1 cellular context compared by ENCODE assay signal in genomic region chr4:124526760-124527159, GRCh38.
TF ChIP-seq lines count a peak whose summit lies in the region.

No MANE protein-coding gene starts in this region.

TF ChIP-seq in HepG2, 621 proteins besides CTCF, POLR2A, EP300 and RAD21 (continued from another document and continues in another):
- no peak for TF ChIP-seq HOXA7 (CRISPR knock-in tag; IDR thresholded peaks at IDR 0.05)
- TF ChIP-seq ZHX2 (IDR thresholded peaks at IDR 0.05; ENCODE audit: low read depth) = no peak
- no peak for TF ChIP-seq ZHX2 (CRISPR knock-in tag; IDR thresholded peaks at IDR 0.05; ENCODE audit: borderline replicate concordance)
- TF ChIP-seq LBX2 (CRISPR knock-in tag; IDR thresholded peaks at IDR 0.05; ENCODE audit: borderline replicate concordance) = no peak
- TF ChIP-seq NFIC (IDR thresholded peaks at IDR 0.05; ENCODE audit: low read length) = peak; percentile 90
- no peak for TF ChIP-seq ZNF253 (CRISPR knock-in tag; IDR thresholded peaks at IDR 0.05; ENCODE audit: borderline replicate concordance)
- no peak for TF ChIP-seq PCBP1 (IDR thresholded peaks at IDR 0.05; ENCODE audit: borderline replicate concordance, low read depth, low read length)
- TF ChIP-seq FOXM1 (CRISPR knock-in tag; IDR thresholded peaks at IDR 0.05) = no peak
- TF ChIP-seq DPF2 (CRISPR knock-in tag; IDR thresholded peaks at IDR 0.05; ENCODE audit: borderline replicate concordance, low read depth) = peak; percentile 67; the same call in 1 of the 2 replicates
- TF ChIP-seq NRL (CRISPR knock-in tag; IDR thresholded peaks at IDR 0.05; ENCODE audit: borderline replicate concordance) = no peak
- no peak for TF ChIP-seq ZNF563 (CRISPR knock-in tag; IDR thresholded peaks at IDR 0.05)
- TF ChIP-seq ZFAT (CRISPR knock-in tag; conservative IDR thresholded peaks at IDR 0.05) = no peak
- TF ChIP-seq RERE (CRISPR knock-in tag; IDR thresholded peaks at IDR 0.05; ENCODE audit: low read depth) = 0 out of 2 replicates have a peak, but pooled peaks have one; percentile 24
- no peak for TF ChIP-seq PRDM15 (CRISPR knock-in tag; IDR thresholded peaks at IDR 0.05)
- peak; percentile 41; the same call in 1 of the 2 replicates for TF ChIP-seq ELF1 (CRISPR knock-in tag; IDR thresholded peaks at IDR 0.05)
- TF ChIP-seq KIAA2018 (CRISPR knock-in tag; IDR thresholded peaks at IDR 0.05; ENCODE audit: borderline replicate concordance) = no peak
- TF ChIP-seq NBN (conservative IDR thresholded peaks at IDR 0.05) = no peak
- no peak for TF ChIP-seq ZNF468 (CRISPR knock-in tag; IDR thresholded peaks at IDR 0.05)
- peak; percentile 86 for TF ChIP-seq SALL1 (CRISPR knock-in tag; IDR thresholded peaks at IDR 0.05)
- TF ChIP-seq ZNF598 (CRISPR knock-in tag; IDR thresholded peaks at IDR 0.05; ENCODE audit: borderline replicate concordance) = no peak
- TF ChIP-seq FOXO1 (CRISPR knock-in tag; IDR thresholded peaks at IDR 0.05) = peak; percentile 87
- TF ChIP-seq CSRNP1 (CRISPR knock-in tag; IDR thresholded peaks at IDR 0.05) = no peak
- TF ChIP-seq HMGXB4 (CRISPR knock-in tag; IDR thresholded peaks at IDR 0.05; ENCODE audit: borderline replicate concordance in 1 of 2, low read depth in 1 of 2) = no peak
- no peak for TF ChIP-seq ZNF3 (CRISPR knock-in tag; IDR thresholded peaks at IDR 0.05)
